13 cellular contexts compared by ENCODE assay signal in genomic region chr19:49786432-49786831, GRCh38. TPM values are rescaled to one million over a fixed set of nuclear protein-coding genes. Genes with fewer than 3 reads are reported as not detected.
DNase-seq lines count a peak whose midpoint lies in the region; FAIRE-seq and TF ChIP-seq lines count a peak whose summit lies in the region.
"Had no signal": no experiment of that assay in that cellular context is flagged by ENCODE, and none has a peak within 500 bp of the region (broad histone marks: within the 10 kb centered on the region; RNA-seq: fewer than 3 reads in every experiment).

No MANE protein-coding gene starts in this region.

- H3K79me2 ChIP-seq in H9 (ENCODE audit: insufficient read depth, low read length) = no peaks in the 10 kb centered on the region

- no peak overlapping the region for H3K4me3 Mint-ChIP-seq in H9
- no peak overlapping the region for H3K4me3 Mint-ChIP-seq in activated T-helper 1 cell treated with anti-CD3 and anti-CD28 coated beads, Interleukin-12 subunit alpha, Interleukin-12 subunit beta, Interleukin-2, Interleukin-4 antibody, amounts not matched to agents 30 ng/mL and 10 ng/mL and 1 ng/mL, durations not matched to agents 14 hours and 24 hours and 36 hours

- no peaks in the 10 kb centered on the region for H3K79me1 ChIP-seq in H9 (ENCODE audit: insufficient read depth, low read depth, low read length, poor library complexity, severe bottlenecking)

- no CpG with 5 or more reads among the region's 6 CpGs for WGBS in H9 (ENCODE audit: extremely low coverage, insufficient read length, low lambda C conversion rate)
- 59 to 84% (median 72%) methylated on average over 6 of the region's 6 CpGs for WGBS in spleen, 5 donors
- 72 to 86% (median 76%) methylated on average over 6 of the region's 6 CpGs for WGBS in small intestine, 3 donors

- H3K4me1 Mint-ChIP-seq in H9 = peaks cover 0 to 5% of the 10 kb centered on the region in 2 experiments; a peak in 1 of 4 replicates
- peaks cover under 1% of the 10 kb centered on the region for H3K4me1 Mint-ChIP-seq in activated T-helper 1 cell treated with anti-CD3 and anti-CD28 coated beads, Interleukin-12 subunit alpha, Interleukin-12 subunit beta, Interleukin-2, Interleukin-4 antibody, amounts not matched to agents 30 ng/mL and 10 ng/mL and 1 ng/mL, durations not matched to agents 14 hours and 24 hours and 36 hours (ENCODE audit: low read depth)

- peak overlapping the region; percentile 74 to 80 (median 74); a peak in 5 of 7 replicates for H3K27ac Mint-ChIP-seq in H9
- H3K27ac Mint-ChIP-seq in activated T-helper 1 cell treated with anti-CD3 and anti-CD28 coated beads, Interleukin-12 subunit alpha, Interleukin-12 subunit beta, Interleukin-2, Interleukin-4 antibody, amounts not matched to agents 30 ng/mL and 10 ng/mL and 1 ng/mL, durations not matched to agents 14 hours and 24 hours and 36 hours = no peak overlapping the region

- no peaks in the 10 kb centered on the region for H3K27me3 Mint-ChIP-seq in H9 (ENCODE audit: low read depth)
- no peaks in the 10 kb centered on the region for H3K27me3 Mint-ChIP-seq in activated T-helper 1 cell treated with anti-CD3 and anti-CD28 coated beads, Interleukin-12 subunit alpha, Interleukin-12 subunit beta, Interleukin-2, Interleukin-4 antibody, amounts not matched to agents 30 ng/mL and 10 ng/mL and 1 ng/mL, durations not matched to agents 14 hours and 24 hours and 36 hours (ENCODE audit: insufficient read depth)

- H3K4me2 ChIP-seq in H9 (ENCODE audit: insufficient read depth, insufficient read length, low read length) = no peak overlapping the region
- H3K4me2 ChIP-seq: KMS-11 had no signal

- H3K27ac ChIP-seq in H9 (ENCODE audit: insufficient read length, low read depth, low read length) (no peak overlapping the region), spleen (peak overlapping the region in 5 of 8 donors; percentile 34 to 61 (median 53)), small intestine (ENCODE audit: low read depth in 1 of 2, low read length in 1 of 2) (no peak overlapping the region)
- H3K27ac ChIP-seq: KMS-11, right lobe of liver had no signal

- TF ChIP-seq POLR2A in spleen (IDR thresholded peaks at IDR 0.05) = no peak

- H3K4me1 ChIP-seq in H9 (ENCODE audit: insufficient read depth, low read length) (no peaks in the 10 kb centered on the region), spleen (peaks cover 0 to 62% (median 16%) of the 10 kb centered on the region in 6 donors), small intestine (ENCODE audit: control insufficient read depth in 2 of 2, insufficient read depth in 1 of 2, low read depth in 1 of 2, low read length in 1 of 2) (no peaks in the 10 kb centered on the region)
- H3K4me1 ChIP-seq: right lobe of liver had no signal

- H3K4me3 ChIP-seq in spleen (no peak overlapping the region), small intestine (ENCODE audit: low read depth in 1 of 2, low read length in 2 of 2) (no peak overlapping the region)
- H3K4me3 ChIP-seq: coronary artery, right lobe of liver had no signal

- no peak overlapping the region for H4K8ac ChIP-seq in H9 (replicated peaks; ENCODE audit: insufficient read length, low read depth, low read length)

- intact Hi-C loops in spleen (cut with DNase I; ENCODE audit: low total_unique reads) = no loop called here
- intact Hi-C loops in activated T-helper 1 cell treated with anti-CD3 and anti-CD28 coated beads, Interleukin-12 subunit alpha, Interleukin-12 subunit beta, Interleukin-2, Interleukin-4 antibody, amounts not matched to agents 30 ng/mL and 10 ng/mL and 1 ng/mL, durations not matched to agents 14 hours and 24 hours and 36 hours (cut with micrococcal nuclease) = no loop called here

- H3K27me3 ChIP-seq in H9 (ENCODE audit: insufficient read depth, low read length) = no peaks in the 10 kb centered on the region
- H3K27me3 ChIP-seq in spleen (replicated peaks in 1 of 7) = no peaks in the 10 kb centered on the region
- no peaks in the 10 kb centered on the region for H3K27me3 ChIP-seq in small intestine (ENCODE audit: control insufficient read depth in 2 of 2, insufficient read depth in 2 of 2, low read length in 2 of 2)
- H3K27me3 ChIP-seq: right lobe of liver had no signal

- no peak overlapping the region for H3K9ac ChIP-seq in H9 (ENCODE audit: extremely low read depth, insufficient read length, low read length)
- H3K9ac ChIP-seq: KMS-11 had no signal

- H3K14ac ChIP-seq in H9 (ENCODE audit: insufficient read depth, low read length) = no peak overlapping the region

- H2BK20ac ChIP-seq in H9 (ENCODE audit: low read depth, low read length, poor library complexity, severe bottlenecking) = no peak overlapping the region

- TF ChIP-seq CTCF in H9 (conservative IDR thresholded peaks at IDR 0.05) (no peak), spleen (IDR thresholded peaks at IDR 0.05 in 8 of 11, conservative IDR thresholded peaks at IDR 0.05 in 3 of 11) (no peak)

- H4K91ac ChIP-seq in H9 (ENCODE audit: insufficient read length, low read depth, low read length) = no peak overlapping the region

- H3K18ac ChIP-seq in H9 (ENCODE audit: insufficient read length, low read depth, low read length) = no peak overlapping the region

- H3K9me3 ChIP-seq in H9 (ENCODE audit: control insufficient read depth, low read depth, low read length) (no peaks in the 10 kb centered on the region), spleen (no peaks in the 10 kb centered on the region), small intestine (ENCODE audit: control insufficient read depth, low read depth) (no peaks in the 10 kb centered on the region)
- H3K9me3 ChIP-seq: right lobe of liver had no signal

- H3K36me3 ChIP-seq in spleen (peaks cover 5 to 100% (median 62%) of the 10 kb centered on the region in 6 donors), small intestine (ENCODE audit: control insufficient read depth in 2 of 2, insufficient read depth in 2 of 2, low read length in 2 of 2) (peaks cover 13 to 14% of the 10 kb centered on the region in 2 donors)

- H3K56ac ChIP-seq in H9 (ENCODE audit: insufficient read length, low read depth, low read length) = no peak overlapping the region

- H4K5ac ChIP-seq in H9 (ENCODE audit: insufficient read length, low read depth, low read length) = no peak overlapping the region

- no peaks in the 10 kb centered on the region for H3K9me3 Mint-ChIP-seq in H9
- no peaks in the 10 kb centered on the region for H3K9me3 Mint-ChIP-seq in activated T-helper 1 cell treated with anti-CD3 and anti-CD28 coated beads, Interleukin-12 subunit alpha, Interleukin-12 subunit beta, Interleukin-2, Interleukin-4 antibody, amounts not matched to agents 30 ng/mL and 10 ng/mL and 1 ng/mL, durations not matched to agents 14 hours and 24 hours and 36 hours

- H3T11ph ChIP-seq in H9 (ENCODE audit: low read length) = no peak overlapping the region

- no peak for FAIRE-seq in small intestine (lab: Jason Lieb, UNC)

- no peaks in the 10 kb centered on the region for H3K23me2 ChIP-seq in H9 (ENCODE audit: insufficient read length, low read depth, low read length, poor library complexity, severe bottlenecking)

- H2AFZ ChIP-seq in H9 (ENCODE audit: low read length) = no peak overlapping the region

- no peak overlapping the region for H2BK15ac ChIP-seq in H9 (ENCODE audit: low read depth, low read length)

- no peak overlapping the region for H2BK12ac ChIP-seq in H9 (ENCODE audit: insufficient read length, low read depth, low read length)

- H3K23ac ChIP-seq in H9 (ENCODE audit: insufficient read length, low read depth, low read length) = no peak overlapping the region

- DNase-seq in H9 (no peak), amniotic epithelial cell (ENCODE audit: low read depth) (peak; percentile 46), iPS-NIHi7 (ENCODE audit: extremely low spot score) (peak; percentile 60), spleen (no peak), NCI-H510A treated with DMSO at 0.1 percent for 48 hours (lab: John Stamatoyannopoulos, UW) (no peak), small intestine (no peak), NCI-H2081 (lab: John Stamatoyannopoulos, UW) (no peak)
- no peak for DNase-seq in activated T-helper 1 cell treated with anti-CD3 and anti-CD28 coated beads, Interleukin-12 subunit alpha, Interleukin-12 subunit beta, Interleukin-2, Interleukin-4 antibody, amounts not matched to agents 30 ng/mL and 10 ng/mL and 1 ng/mL, durations not matched to agents 14 hours and 24 hours and 36 hours (ENCODE audit: low spot score)
- DNase-seq: NCI-H510A, right lobe of liver, T-helper 2 cell had no signal

- H2BK120ac ChIP-seq in H9 (ENCODE audit: low read depth, low read length, poor library complexity, severe bottlenecking) = no peak overlapping the region

- H2BK5ac ChIP-seq in H9 (ENCODE audit: insufficient read length, low read length) = no peak overlapping the region

- H3K4ac ChIP-seq in H9 (ENCODE audit: low read depth, low read length) = no peak overlapping the region

- H4K20me1 ChIP-seq in H9 (ENCODE audit: control insufficient read depth, insufficient read depth, insufficient read length) = no peaks in the 10 kb centered on the region

- peaks cover 36 to 68% (median 51%) of the 10 kb centered on the region in 3 experiments for H3K36me3 Mint-ChIP-seq in H9 (ENCODE audit: insufficient read depth in 1 of 3, low read depth in 3 of 3)
- H3K36me3 Mint-ChIP-seq in activated T-helper 1 cell treated with anti-CD3 and anti-CD28 coated beads, Interleukin-12 subunit alpha, Interleukin-12 subunit beta, Interleukin-2, Interleukin-4 antibody, amounts not matched to agents 30 ng/mL and 10 ng/mL and 1 ng/mL, durations not matched to agents 14 hours and 24 hours and 36 hours (ENCODE audit: low read depth) = peaks cover 25% of the 10 kb centered on the region

- no peak overlapping the region for H2AK5ac ChIP-seq in H9 (ENCODE audit: insufficient read length, low read length)

RNA-seq across cellular contexts. Expression of gene AP2A1, which starts 19.6 kb away (rescaled TPM):
- total RNA-seq in H9 (2021) (108 and 109 TPM in 2 replicates), spleen (100 to 1,000 TPM in 3 of 7 donors, 10 to 100 TPM in 4; 79.8 to 108 (median 95.4) TPM)
- polyA plus RNA-seq in spleen (10 to 100 TPM; 18.1 to 43.6 (median 19.0) TPM), small intestine (10 to 100 TPM; 34.7 to 58.1 (median 49.2) TPM)
- 61.1 and 63.6 TPM in 2 replicates for total RNA-seq in activated T-helper 1 cell treated with anti-CD3 and anti-CD28 coated beads, Interleukin-12 subunit alpha, Interleukin-12 subunit beta, Interleukin-2, Interleukin-4 antibody, amounts not matched to agents 30 ng/mL and 10 ng/mL and 1 ng/mL, durations not matched to agents 14 hours and 24 hours and 36 hours

RNA-seq across cellular contexts. Expression of gene TSKS, which starts 23.3 kb away (rescaled TPM):
- 0.28 and 0.37 TPM in 2 replicates for total RNA-seq in H9 (2021)
- 1 to 10 TPM in 1 of 7 donors, under 1 TPM in 2, not detected in 4; 0.37 to 2.1 (median 0.92) TPM for total RNA-seq in spleen
- polyA plus RNA-seq in spleen = 1 to 10 TPM in 1 of 3 donors, under 1 TPM in 2; 0.26 to 1.0 (median 0.85) TPM
- total RNA-seq in activated T-helper 1 cell treated with anti-CD3 and anti-CD28 coated beads, Interleukin-12 subunit alpha, Interleukin-12 subunit beta, Interleukin-2, Interleukin-4 antibody, amounts not matched to agents 30 ng/mL and 10 ng/mL and 1 ng/mL, durations not matched to agents 14 hours and 24 hours and 36 hours = 1.3 and 2.0 TPM in 2 replicates
- under 1 TPM in 2 of 3 donors, not detected in 1; 0.28 to 0.54 TPM for polyA plus RNA-seq in small intestine
- total RNA-seq: right lobe of liver had no signal

RNA-seq across cellular contexts. Expression of gene FUZ, which starts 26.7 kb away (rescaled TPM):
- total RNA-seq in H9 (2021) (25.1 and 29.7 TPM in 2 replicates), spleen (10 to 100 TPM; 10.7 to 22.1 (median 15.1) TPM)
- polyA plus RNA-seq in spleen (10 to 100 TPM; 16.7 to 20.3 (median 16.9) TPM), small intestine (10 to 100 TPM in 1 of 3 donors, 1 to 10 TPM in 2; 4.1 to 14.9 (median 5.1) TPM)
- total RNA-seq in activated T-helper 1 cell treated with anti-CD3 and anti-CD28 coated beads, Interleukin-12 subunit alpha, Interleukin-12 subunit beta, Interleukin-2, Interleukin-4 antibody, amounts not matched to agents 30 ng/mL and 10 ng/mL and 1 ng/mL, durations not matched to agents 14 hours and 24 hours and 36 hours = 14.0 and 18.8 TPM in 2 replicates

RNA-seq across cellular contexts. Expression of gene MED25, which starts 31.7 kb away (rescaled TPM):
- total RNA-seq in H9 (2021) (76.7 and 77.5 TPM in 2 replicates), spleen (10 to 100 TPM; 29.4 to 61.0 (median 50.7) TPM)
- polyA plus RNA-seq in spleen (10 to 100 TPM; 26.6 to 42.7 (median 35.3) TPM), small intestine (10 to 100 TPM; 26.7 to 53.9 (median 28.5) TPM)
- total RNA-seq in activated T-helper 1 cell treated with anti-CD3 and anti-CD28 coated beads, Interleukin-12 subunit alpha, Interleukin-12 subunit beta, Interleukin-2, Interleukin-4 antibody, amounts not matched to agents 30 ng/mL and 10 ng/mL and 1 ng/mL, durations not matched to agents 14 hours and 24 hours and 36 hours = 54.2 and 54.5 TPM in 2 replicates

Comparison
In these comparisons a context has a peak if more than half of its experiments do, and no peak if none do; other contexts are left out.
1. DNase-seq: peak in amniotic epithelial cell (single experiment) and iPS-NIHi7 (single experiment); none in H9 (single experiment), spleen (single experiment), activated T-helper 1 cell treated with anti-CD3 and anti-CD28 coated beads, Interleukin-12 subunit alpha, Interleukin-12 subunit beta, Interleukin-2, Interleukin-4 antibody, amounts not matched to agents 30 ng/mL and 10 ng/mL and 1 ng/mL, durations not matched to agents 14 hours and 24 hours and 36 hours (single experiment), NCI-H510A treated with DMSO at 0.1 percent for 48 hours (single experiment), small intestine (single experiment) and NCI-H2081 (0 of 2).
2. H3K27ac ChIP-seq: peak in spleen (5 of 8); none in H9 (single experiment) and small intestine (0 of 2).